35 cellular contexts compared by ENCODE assay signal in genomic region chr11:110564676-110565343, GRCh38.
DNase-seq lines count a peak whose midpoint lies in the region; ATAC-seq and TF ChIP-seq lines count a peak whose summit lies in the region.
"Had no signal": no experiment of that assay in that cellular context is flagged by ENCODE, and none has a peak within 500 bp of the region (broad histone marks: within the 10 kb centered on the region; RNA-seq: fewer than 3 reads in every experiment).

No MANE protein-coding gene starts in this region.

- CTCF ChIA-PET in Calu3 (lab: Charles Lee) = no interaction called here

- BruUV-seq in Calu3 (replicated peaks; lab: Mats Ljungman, UMichigan) = no TSS peak

- intact Hi-C loops in Calu3 (cut with micrococcal nuclease; ENCODE audit: unreplicated experiment) (no loop called here), spleen (cut with DNase I; ENCODE audit: low total_unique reads) (no loop called here)

- H3K9me3 Mint-ChIP-seq in Calu3 (ENCODE audit: low read depth, unreplicated experiment) (no peaks in the 10 kb centered on the region), endodermal cell (no peaks in the 10 kb centered on the region), nephron (no peaks in the 10 kb centered on the region)
- H3K9me3 Mint-ChIP-seq: activated CD4-positive, alpha-beta T cell treated with anti-CD3 and anti-CD28 coated beads, Interleukin-2, amount 10 ng/mL, durations not matched to agents 24 days and 14 days; activated naive CD4-positive, alpha-beta T cell treated with anti-CD3 and anti-CD28 coated beads, Interleukin-2, amount 50 U/mL, for 72 hours; CD8-positive, alpha-beta T cell had no signal

- H3K27me3 ChIP-seq in HUES6 (ENCODE audit: control insufficient read depth, insufficient read depth, low read length) (no peaks in the 10 kb centered on the region), endodermal cell (ENCODE audit: control insufficient read depth, insufficient read depth, low read length, poor library complexity, severe bottlenecking) (peaks cover 8% of the 10 kb centered on the region), spleen (replicated peaks in 1 of 7) (no peaks in the 10 kb centered on the region)
- H3K27me3 ChIP-seq: brain microvascular endothelial cell, esophagus muscularis mucosa, uterus had no signal

- H3K4me3 ChIP-seq in HUES6 (ENCODE audit: low read depth, low read length) = peak overlapping the region; percentile 2; the same call in 1 of the 2 replicates
- peak overlapping the region; percentile 26 for H3K4me3 ChIP-seq in endodermal cell (ENCODE audit: low read length)
- no peak overlapping the region for H3K4me3 ChIP-seq in spleen
- H3K4me3 ChIP-seq: esophagus muscularis mucosa, HAP-1, K562, thoracic aorta, uterus had no signal

- no peak for ATAC-seq in GM19395 (IDR thresholded peaks at IDR 0.05; ENCODE audit: unreplicated experiment)
- ATAC-seq: activated naive CD4-positive, alpha-beta T cell treated with anti-CD3 and anti-CD28 coated beads, Interleukin-2, amount 50 U/mL, for 72 hours; stimulated activated naive CD8-positive, alpha-beta T cell treated with anti-CD3 and anti-CD28 coated beads, Interleukin-15, amount 100 ng/mL, for 72 hours had no signal

- H3K27me3 Mint-ChIP-seq in Calu3 (ENCODE audit: unreplicated experiment) (peaks cover 56% of the 10 kb centered on the region), endodermal cell (ENCODE audit: insufficient read depth) (peaks cover 7% of the 10 kb centered on the region), nephron (ENCODE audit: low read depth) (peaks cover 3% of the 10 kb centered on the region)

- no peak overlapping the region for H3K27ac ChIP-seq in HUES6 (ENCODE audit: low read depth, low read length)
- no peak overlapping the region for H3K27ac ChIP-seq in endodermal cell (ENCODE audit: low read depth, low read length)
- H3K27ac ChIP-seq in spleen = no peak overlapping the region
- H3K27ac ChIP-seq: brain microvascular endothelial cell, esophagus muscularis mucosa, parathyroid adenoma, thoracic aorta, uterus, VCaP had no signal

- H3K36me3 Mint-ChIP-seq in Calu3 (ENCODE audit: insufficient read depth, unreplicated experiment) (no peaks in the 10 kb centered on the region), endodermal cell (ENCODE audit: low read depth) (no peaks in the 10 kb centered on the region), nephron (ENCODE audit: low read depth) (no peaks in the 10 kb centered on the region)
- H3K36me3 Mint-ChIP-seq: activated naive CD4-positive, alpha-beta T cell treated with anti-CD3 and anti-CD28 coated beads, Interleukin-2, amount 50 U/mL, for 72 hours; CD8-positive, alpha-beta T cell had no signal

- H3K9ac ChIP-seq in HUES6 (ENCODE audit: low read length) (no peak overlapping the region), endodermal cell (ENCODE audit: extremely low read depth, low read length, poor library complexity, severe bottlenecking) (no peak overlapping the region)
- H3K9ac ChIP-seq: parathyroid adenoma had no signal

- H3K9me3 ChIP-seq in HUES6 (ENCODE audit: control insufficient read depth, insufficient read depth, low read depth, low read length) (no peaks in the 10 kb centered on the region), endodermal cell (ENCODE audit: control insufficient read depth, low read length) (no peaks in the 10 kb centered on the region), spleen (no peaks in the 10 kb centered on the region)
- H3K9me3 ChIP-seq: esophagus muscularis mucosa, HAP-1, thoracic aorta, uterus had no signal

- H3K4me1 Mint-ChIP-seq in Calu3 (ENCODE audit: low read depth, unreplicated experiment) (peaks cover 10% of the 10 kb centered on the region), endodermal cell (peaks cover 16% of the 10 kb centered on the region), nephron (peaks cover 17% of the 10 kb centered on the region)
- H3K4me1 Mint-ChIP-seq: activated CD4-positive, alpha-beta T cell treated with anti-CD3 and anti-CD28 coated beads, Interleukin-2, amount 10 ng/mL, durations not matched to agents 24 days and 14 days; immature natural killer cell; stimulated activated naive CD8-positive, alpha-beta T cell treated with anti-CD3 and anti-CD28 coated beads, Interleukin-15, amount 100 ng/mL, for 72 hours had no signal

- no peak overlapping the region for H3K27ac Mint-ChIP-seq in Calu3 (ENCODE audit: unreplicated experiment)
- H3K27ac Mint-ChIP-seq in endodermal cell = no peak overlapping the region
- peak overlapping the region; percentile 18 to 88 (median 61) for H3K27ac Mint-ChIP-seq in nephron
- H3K27ac Mint-ChIP-seq: activated CD4-positive, alpha-beta T cell treated with anti-CD3 and anti-CD28 coated beads, Interleukin-2, amount 10 ng/mL, durations not matched to agents 24 days and 14 days; activated naive CD4-positive, alpha-beta T cell treated with anti-CD3 and anti-CD28 coated beads, Interleukin-2, amount 50 U/mL, for 72 hours; CD8-positive, alpha-beta T cell; immature natural killer cell; stimulated activated naive CD8-positive, alpha-beta T cell treated with anti-CD3 and anti-CD28 coated beads, Interleukin-15, amount 100 ng/mL, for 72 hours had no signal

- H3K4me1 ChIP-seq in HUES6 (ENCODE audit: control insufficient read depth, insufficient read depth, low read length) = peaks cover 23% of the 10 kb centered on the region
- peaks cover 13% of the 10 kb centered on the region for H3K4me1 ChIP-seq in endodermal cell (ENCODE audit: control insufficient read depth, insufficient read depth, low read length)
- H3K4me1 ChIP-seq in spleen = no peaks in the 10 kb centered on the region
- H3K4me1 ChIP-seq: esophagus muscularis mucosa, HAP-1, parathyroid adenoma, uterus had no signal

- no peak for TF ChIP-seq CTCF in Calu3 (IDR thresholded peaks at IDR 0.05; ENCODE audit: unreplicated experiment)
- TF ChIP-seq CTCF in endodermal cell (conservative IDR thresholded peaks at IDR 0.05) = no peak
- TF ChIP-seq CTCF in nephron (IDR thresholded peaks at IDR 0.05; ENCODE audit: unreplicated experiment in 3 of 3) = no peak
- TF ChIP-seq CTCF in spleen (IDR thresholded peaks at IDR 0.05 in 8 of 11, conservative IDR thresholded peaks at IDR 0.05 in 3 of 11) = no peak

- H3K4me3 Mint-ChIP-seq in Calu3 (ENCODE audit: low read depth, unreplicated experiment) (peak overlapping the region; percentile 13), endodermal cell (peak overlapping the region; percentile 7), nephron (peak overlapping the region in 2 of 3 experiments; percentile 26 to 29)
- H3K4me3 Mint-ChIP-seq: activated CD4-positive, alpha-beta T cell treated with anti-CD3 and anti-CD28 coated beads, Interleukin-2, amount 10 ng/mL, durations not matched to agents 24 days and 14 days; CD8-positive, alpha-beta T cell; immature natural killer cell; stimulated activated naive CD8-positive, alpha-beta T cell treated with anti-CD3 and anti-CD28 coated beads, Interleukin-15, amount 100 ng/mL, for 72 hours had no signal

- DNase-seq in Calu3 (no peak), endodermal cell (peak; percentile 83), spleen (no peak)
- DNase-seq in activated CD4-positive, CD25-positive, alpha-beta regulatory T cell (lab: John Stamatoyannopoulos, UW) = no peak
- no peak for DNase-seq in activated T-cell treated with anti-CD3 and anti-CD28 coated beads, Interleukin-2, amount 50 U/mL, for 48 hours
- DNase-seq: activated CD4-positive, alpha-beta T cell treated with anti-CD3 and anti-CD28 coated beads, Interleukin-2, amount 10 ng/mL, durations not matched to agents 24 days and 14 days; activated CD8-positive, alpha-beta memory T cell treated with anti-CD3 and anti-CD28 coated beads for 24 hours; activated T-cell treated with anti-CD3 and anti-CD28 coated beads for 4 hours; amygdala; cerebellar nuclear complex; dermis blood vessel endothelial cell; DMS 273 treated with DMSO at 0.1 percent for 48 hours; head of caudate nucleus; left colon; mammary epithelial cell; NK-92 treated with Interleukin-12 subunit alpha and Interleukin-12 subunit beta, amount 100 ng/mL, for 24 hours; SIG-M5; small intestine; stimulated activated CD4-positive, alpha-beta T cell treated with anti-CD3 and anti-CD28 coated beads, Interleukin-1b, Interleukin-23, amount 100 ng/mL, for 48 hours; stimulated activated naive CD8-positive, alpha-beta T cell treated with anti-CD3 and anti-CD28 coated beads, Interleukin-15, amount 100 ng/mL, for 72 hours; T-helper 9 cell; uterus had no signal

- TF ChIP-seq POLR2A in spleen (IDR thresholded peaks at IDR 0.05) = no peak

- H3K36me3 ChIP-seq in HUES6 (ENCODE audit: control insufficient read depth, insufficient read depth, low read length) (no peaks in the 10 kb centered on the region), endodermal cell (ENCODE audit: control insufficient read depth, insufficient read depth, low read length) (no peaks in the 10 kb centered on the region), spleen (no peaks in the 10 kb centered on the region)
- H3K36me3 ChIP-seq: brain microvascular endothelial cell, esophagus muscularis mucosa, HAP-1, thoracic aorta, uterus had no signal

- WGBS in endodermal cell (ENCODE audit: insufficient coverage in 1 of 2, insufficient read length in 1 of 2), 2 experiments = 21 to 39% methylated on average over 3 to 8 of the region's 8 CpGs
- 65 to 78% (median 70%) methylated on average over 8 of the region's 8 CpGs for WGBS in spleen, 5 donors

Comparison
In these comparisons a context has a peak if more than half of its experiments do, and no peak if none do; other contexts are left out.
1. H3K27ac Mint-ChIP-seq: peak in nephron (3 of 3); none in Calu3 (single experiment) and endodermal cell (single experiment).
2. H3K4me3 ChIP-seq: peak in HUES6 (single experiment) and endodermal cell (single experiment); none in spleen (0 of 8).
3. Peak in every context shown above with its lines, with median percentiles within 50 percentile points of each other: H3K4me3 Mint-ChIP-seq.